Comparison of ENCODE assay signal across 1 cellular context in genomic region chr5:1138445-1139207, GRCh38.
TF ChIP-seq lines count a peak whose summit lies in the region.

No MANE protein-coding gene starts in this region.

TF ChIP-seq in HepG2, 621 proteins besides CTCF, POLR2A, EP300 and RAD21 (continued from another document and continues in another):
- no peak for TF ChIP-seq GRHL1 (CRISPR knock-in tag; conservative IDR thresholded peaks at IDR 0.05)
- no peak for TF ChIP-seq CHCHD3 (CRISPR knock-in tag; IDR thresholded peaks at IDR 0.05)
- TF ChIP-seq HOXA7 (CRISPR knock-in tag; IDR thresholded peaks at IDR 0.05): no peak
- TF ChIP-seq NFE2 (CRISPR knock-in tag; IDR thresholded peaks at IDR 0.05): no peak
- peak; percentile 86 for TF ChIP-seq ZMYM4 (CRISPR knock-in tag; IDR thresholded peaks at IDR 0.05)
- TF ChIP-seq, protein P1, sequence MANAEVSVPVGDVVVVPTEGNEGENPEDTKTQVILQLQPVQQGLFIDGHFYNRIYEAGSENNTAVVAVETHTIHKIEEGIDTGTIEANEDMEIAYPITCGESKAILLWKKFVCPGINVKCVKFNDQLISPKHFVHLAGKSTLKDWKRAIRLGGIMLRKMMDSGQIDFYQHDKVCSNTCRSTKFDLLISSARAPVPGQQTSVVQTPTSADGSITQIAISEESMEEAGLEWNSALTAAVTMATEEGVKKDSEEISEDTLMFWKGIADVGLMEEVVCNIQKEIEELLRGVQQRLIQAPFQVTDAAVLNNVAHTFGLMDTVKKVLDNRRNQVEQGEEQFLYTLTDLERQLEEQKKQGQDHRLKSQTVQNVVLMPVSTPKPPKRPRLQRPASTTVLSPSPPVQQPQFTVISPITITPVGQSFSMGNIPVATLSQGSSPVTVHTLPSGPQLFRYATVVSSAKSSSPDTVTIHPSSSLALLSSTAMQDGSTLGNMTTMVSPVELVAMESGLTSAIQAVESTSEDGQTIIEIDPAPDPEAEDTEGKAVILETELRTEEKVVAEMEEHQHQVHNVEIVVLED (CRISPR knock-in tag; IDR thresholded peaks at IDR 0.05; ENCODE audit: borderline replicate concordance): peak; percentile 23; the same call in 1 of the 2 replicates
- no peak for TF ChIP-seq ZNF530 (CRISPR knock-in tag; IDR thresholded peaks at IDR 0.05; ENCODE audit: low read depth)
- no peak for TF ChIP-seq NR2F6 (IDR thresholded peaks at IDR 0.05)
- peak; percentile 10; the same call in 1 of the 2 replicates for TF ChIP-seq NR2F6 (CRISPR knock-in tag; IDR thresholded peaks at IDR 0.05)
- TF ChIP-seq, protein P2, sequence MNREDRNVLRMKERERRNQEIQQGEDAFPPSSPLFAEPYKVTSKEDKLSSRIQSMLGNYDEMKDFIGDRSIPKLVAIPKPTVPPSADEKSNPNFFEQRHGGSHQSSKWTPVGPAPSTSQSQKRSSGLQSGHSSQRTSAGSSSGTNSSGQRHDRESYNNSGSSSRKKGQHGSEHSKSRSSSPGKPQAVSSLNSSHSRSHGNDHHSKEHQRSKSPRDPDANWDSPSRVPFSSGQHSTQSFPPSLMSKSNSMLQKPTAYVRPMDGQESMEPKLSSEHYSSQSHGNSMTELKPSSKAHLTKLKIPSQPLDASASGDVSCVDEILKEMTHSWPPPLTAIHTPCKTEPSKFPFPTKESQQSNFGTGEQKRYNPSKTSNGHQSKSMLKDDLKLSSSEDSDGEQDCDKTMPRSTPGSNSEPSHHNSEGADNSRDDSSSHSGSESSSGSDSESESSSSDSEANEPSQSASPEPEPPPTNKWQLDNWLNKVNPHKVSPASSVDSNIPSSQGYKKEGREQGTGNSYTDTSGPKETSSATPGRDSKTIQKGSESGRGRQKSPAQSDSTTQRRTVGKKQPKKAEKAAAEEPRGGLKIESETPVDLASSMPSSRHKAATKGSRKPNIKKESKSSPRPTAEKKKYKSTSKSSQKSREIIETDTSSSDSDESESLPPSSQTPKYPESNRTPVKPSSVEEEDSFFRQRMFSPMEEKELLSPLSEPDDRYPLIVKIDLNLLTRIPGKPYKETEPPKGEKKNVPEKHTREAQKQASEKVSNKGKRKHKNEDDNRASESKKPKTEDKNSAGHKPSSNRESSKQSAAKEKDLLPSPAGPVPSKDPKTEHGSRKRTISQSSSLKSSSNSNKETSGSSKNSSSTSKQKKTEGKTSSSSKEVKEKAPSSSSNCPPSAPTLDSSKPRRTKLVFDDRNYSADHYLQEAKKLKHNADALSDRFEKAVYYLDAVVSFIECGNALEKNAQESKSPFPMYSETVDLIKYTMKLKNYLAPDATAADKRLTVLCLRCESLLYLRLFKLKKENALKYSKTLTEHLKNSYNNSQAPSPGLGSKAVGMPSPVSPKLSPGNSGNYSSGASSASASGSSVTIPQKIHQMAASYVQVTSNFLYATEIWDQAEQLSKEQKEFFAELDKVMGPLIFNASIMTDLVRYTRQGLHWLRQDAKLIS (CRISPR knock-in tag; IDR thresholded peaks at IDR 0.05): no peak
- TF ChIP-seq, protein P3, sequence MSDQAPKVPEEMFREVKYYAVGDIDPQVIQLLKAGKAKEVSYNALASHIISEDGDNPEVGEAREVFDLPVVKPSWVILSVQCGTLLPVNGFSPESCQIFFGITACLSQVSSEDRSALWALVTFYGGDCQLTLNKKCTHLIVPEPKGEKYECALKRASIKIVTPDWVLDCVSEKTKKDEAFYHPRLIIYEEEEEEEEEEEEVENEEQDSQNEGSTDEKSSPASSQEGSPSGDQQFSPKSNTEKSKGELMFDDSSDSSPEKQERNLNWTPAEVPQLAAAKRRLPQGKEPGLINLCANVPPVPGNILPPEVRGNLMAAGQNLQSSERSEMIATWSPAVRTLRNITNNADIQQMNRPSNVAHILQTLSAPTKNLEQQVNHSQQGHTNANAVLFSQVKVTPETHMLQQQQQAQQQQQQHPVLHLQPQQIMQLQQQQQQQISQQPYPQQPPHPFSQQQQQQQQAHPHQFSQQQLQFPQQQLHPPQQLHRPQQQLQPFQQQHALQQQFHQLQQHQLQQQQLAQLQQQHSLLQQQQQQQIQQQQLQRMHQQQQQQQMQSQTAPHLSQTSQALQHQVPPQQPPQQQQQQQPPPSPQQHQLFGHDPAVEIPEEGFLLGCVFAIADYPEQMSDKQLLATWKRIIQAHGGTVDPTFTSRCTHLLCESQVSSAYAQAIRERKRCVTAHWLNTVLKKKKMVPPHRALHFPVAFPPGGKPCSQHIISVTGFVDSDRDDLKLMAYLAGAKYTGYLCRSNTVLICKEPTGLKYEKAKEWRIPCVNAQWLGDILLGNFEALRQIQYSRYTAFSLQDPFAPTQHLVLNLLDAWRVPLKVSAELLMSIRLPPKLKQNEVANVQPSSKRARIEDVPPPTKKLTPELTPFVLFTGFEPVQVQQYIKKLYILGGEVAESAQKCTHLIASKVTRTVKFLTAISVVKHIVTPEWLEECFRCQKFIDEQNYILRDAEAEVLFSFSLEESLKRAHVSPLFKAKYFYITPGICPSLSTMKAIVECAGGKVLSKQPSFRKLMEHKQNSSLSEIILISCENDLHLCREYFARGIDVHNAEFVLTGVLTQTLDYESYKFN (CRISPR knock-in tag; conservative IDR thresholded peaks at IDR 0.05): peak; percentile 84
- TF ChIP-seq KLF12 (CRISPR knock-in tag; IDR thresholded peaks at IDR 0.05; ENCODE audit: borderline replicate concordance): no peak
- peak; percentile 57 for TF ChIP-seq ZFX (CRISPR knock-in tag; IDR thresholded peaks at IDR 0.05; ENCODE audit: low read depth)
- TF ChIP-seq TCF7 (IDR thresholded peaks at IDR 0.05; ENCODE audit: low read depth): no peak
- TF ChIP-seq, protein P4, sequence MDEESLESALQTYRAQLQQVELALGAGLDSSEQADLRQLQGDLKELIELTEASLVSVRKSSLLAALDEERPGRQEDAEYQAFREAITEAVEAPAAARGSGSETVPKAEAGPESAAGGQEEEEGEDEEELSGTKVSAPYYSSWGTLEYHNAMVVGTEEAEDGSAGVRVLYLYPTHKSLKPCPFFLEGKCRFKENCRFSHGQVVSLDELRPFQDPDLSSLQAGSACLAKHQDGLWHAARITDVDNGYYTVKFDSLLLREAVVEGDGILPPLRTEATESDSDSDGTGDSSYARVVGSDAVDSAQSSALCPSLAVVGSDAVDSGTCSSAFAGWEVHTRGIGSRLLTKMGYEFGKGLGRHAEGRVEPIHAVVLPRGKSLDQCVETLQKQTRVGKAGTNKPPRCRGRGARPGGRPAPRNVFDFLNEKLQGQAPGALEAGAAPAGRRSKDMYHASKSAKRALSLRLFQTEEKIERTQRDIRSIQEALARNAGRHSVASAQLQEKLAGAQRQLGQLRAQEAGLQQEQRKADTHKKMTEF (CRISPR knock-in tag; IDR thresholded peaks at IDR 0.05): 0 out of 2 replicates have a peak, but pooled peaks have one; percentile 23
- 0 out of 2 replicates have a peak, but pooled peaks have one; percentile 3 for TF ChIP-seq HOMEZ (CRISPR knock-in tag; IDR thresholded peaks at IDR 0.05; ENCODE audit: low read depth)
- TF ChIP-seq KDM4B (CRISPR knock-in tag; IDR thresholded peaks at IDR 0.05): no peak
- TF ChIP-seq NCOA2 (CRISPR knock-in tag; IDR thresholded peaks at IDR 0.05): no peak
- peak; percentile 34; the same call in 1 of the 2 replicates for TF ChIP-seq POLR2AphosphoS5 (IDR thresholded peaks at IDR 0.05; ENCODE audit: low read depth, low read length)
- TF ChIP-seq ZSCAN12 (CRISPR knock-in tag; IDR thresholded peaks at IDR 0.05): no peak
- TF ChIP-seq MXI1 (IDR thresholded peaks at IDR 0.05; ENCODE audit: borderline replicate concordance, low read depth, low read length): peak; percentile 14; the same call in 1 of the 3 replicates
- TF ChIP-seq KIAA2018 (CRISPR knock-in tag; IDR thresholded peaks at IDR 0.05; ENCODE audit: borderline replicate concordance): no peak
- TF ChIP-seq ZFP36L1 (CRISPR knock-in tag; IDR thresholded peaks at IDR 0.05): 0 out of 2 replicates have a peak, but pooled peaks have one; percentile 29
- TF ChIP-seq ZNF550 (CRISPR knock-in tag; IDR thresholded peaks at IDR 0.05; ENCODE audit: borderline replicate concordance): no peak
- TF ChIP-seq NFKBIZ (CRISPR knock-in tag; IDR thresholded peaks at IDR 0.05): no peak
- TF ChIP-seq ZNF556 (CRISPR knock-in tag; IDR thresholded peaks at IDR 0.05; ENCODE audit: borderline replicate concordance): 0 out of 2 replicates have a peak, but pooled peaks have one; percentile 53
- TF ChIP-seq PITX1 (CRISPR knock-in tag; IDR thresholded peaks at IDR 0.05): peak; percentile 46; the same call in 1 of the 2 replicates
- 0 out of 2 replicates have a peak, but pooled peaks have one; percentile 19 for TF ChIP-seq GATA4 (IDR thresholded peaks at IDR 0.05; ENCODE audit: borderline replicate concordance, low read depth)
- peak; percentile 14; the same call in 1 of the 2 replicates for TF ChIP-seq ELF3 (CRISPR knock-in tag; IDR thresholded peaks at IDR 0.05)
- peak; percentile 49; the same call in 1 of the 2 replicates for TF ChIP-seq NCOR1 (IDR thresholded peaks at IDR 0.05; ENCODE audit: borderline replicate concordance, low read length)
- TF ChIP-seq ZNF431 (CRISPR knock-in tag; IDR thresholded peaks at IDR 0.05; ENCODE audit: borderline replicate concordance, low read depth): 0 out of 2 replicates have a peak, but pooled peaks have one; percentile 45
- TF ChIP-seq JARID2 (CRISPR knock-in tag; IDR thresholded peaks at IDR 0.05; ENCODE audit: insufficient replicate concordance): no peak
